In genomic region chr2:219206442-219207253, GRCh38 we compare ENCODE assay signal across 8 cellular contexts. TPM values are rescaled to one million over a fixed set of nuclear protein-coding genes. Genes with fewer than 3 reads are reported as not detected.
A peak's percentile ranks its signal among the peaks of the same experiment; 100 is the strongest.
DNase-seq lines count a peak whose midpoint lies in the region; ATAC-seq and TF ChIP-seq lines count a peak whose summit lies in the region.

Gene ZFAND2B (plus strand): TSS chr2:219206782. CDS start chr2:219206988, 206 bp downstream.

- in situ Hi-C loops in KBM-7 (cut with MboI; ENCODE audit: low pct_unique_long_range_greater_than_20kb, low sequenced_read_pairs): no loop called here

- H3F3A ChIP-seq in PC-9 (ENCODE audit: insufficient read depth, low read depth): peaks cover 14% of the 10 kb centered on the region; the same call in 1 of the 2 replicates

- TF ChIP-seq CTCF in PC-9 (conservative IDR thresholded peaks at IDR 0.05) (no peak), epithelial cell of proximal tubule (conservative IDR thresholded peaks at IDR 0.05; ENCODE audit: low read depth, low read length) (no peak)

- H3K9me3 ChIP-seq in PC-9 (ENCODE audit: insufficient read depth, low read depth) (no peaks in the 10 kb centered on the region), mucosa of stomach (ENCODE audit: control insufficient read depth, low read length) (no peaks in the 10 kb centered on the region)

- ATAC-seq in GM21723 (IDR thresholded peaks at IDR 0.05; ENCODE audit: unreplicated experiment): peak; percentile 97

- H3K36me3 ChIP-seq in PC-9 (ENCODE audit: low read depth) (no peaks in the 10 kb centered on the region), mucosa of stomach (ENCODE audit: control insufficient read depth, insufficient read depth, low read length) (peaks cover 6% of the 10 kb centered on the region)

- H3K4me3 ChIP-seq in PC-9 (peak within 1 kb of the TSS; percentile 78), epithelial cell of proximal tubule (ENCODE audit: low read depth, low read length) (peak within 1 kb of the TSS; percentile 82), mucosa of stomach (ENCODE audit: low read length) (peak within 1 kb of the TSS; percentile 52)

- DNase-seq in DMS53 treated with DMSO at 0.1 percent for 48 hours (lab: John Stamatoyannopoulos, UW; ENCODE audit: unreplicated experiment) (peak; percentile 75), KBM-7 (peak; percentile 92), PC-9 (peak; percentile 76 to 96), epithelial cell of proximal tubule (ENCODE audit: low read depth) (peak; percentile 27)
- DNase-seq in activated T-cell treated with anti-CD3 and anti-CD28 coated beads, Interleukin-2, amount 50 U/mL, for 1 hour: peak; percentile 97
- DNase-seq in stimulated activated CD8-positive, alpha-beta memory T cell treated with anti-CD3 and anti-CD28 coated beads, Interleukin-7, amount 100 ng/mL, for 1 hour (ENCODE audit: low read depth in 2 of 2): peak; percentile 91 to 92

- peak within 1 kb of the TSS; percentile 80 for H2AFZ ChIP-seq in PC-9

- peak within 1 kb of the TSS; percentile 100 for H3K4me2 ChIP-seq in PC-9

- H3K9ac ChIP-seq in mucosa of stomach (ENCODE audit: low read length): peak within 1 kb of the TSS; percentile 98

- peak within 1 kb of the TSS; percentile 40 for H3K27ac ChIP-seq in PC-9

- BruUV-seq in PC-9 (replicated peaks; lab: Mats Ljungman, UMichigan): no TSS peak

- H3K4me1 ChIP-seq in PC-9 (replicated peaks; ENCODE audit: insufficient read depth) (peaks cover 18% of the 10 kb centered on the region), mucosa of stomach (ENCODE audit: control insufficient read depth, insufficient read depth, low read length) (peaks cover 19% of the 10 kb centered on the region)

- H3K27me3 ChIP-seq in PC-9 (ENCODE audit: insufficient read depth, low read depth) (no peaks in the 10 kb centered on the region), mucosa of stomach (ENCODE audit: control insufficient read depth, insufficient read depth, low read length) (no peaks in the 10 kb centered on the region)

- POLR2A ChIA-PET in PC-9 (lab: Charles Lee; ENCODE audit: unreplicated experiment): interaction anchor here (0.5 to 0.8 kb wide), 8 partner anchors 11 to 437 kb away, joined by 3 to 14 read pairs (median 4); partner anchors contain the start of genes ATG9A and CNPPD1

- CTCF ChIA-PET in PC-9 (lab: Charles Lee): interaction anchor here (0.6 to 0.7 kb wide), 2 partner anchors 10 to 131 kb away, joined by 3 to 9 read pairs; no protein-coding TSS in a partner anchor

- intact Hi-C loops in PC-9 (cut with micrococcal nuclease; ENCODE audit: unreplicated experiment): loop anchor here (1.0 to 2.0 kb wide), 3 partner anchors 30 to 72 kb away; partner anchors contain the start of genes CNPPD1, DNAJB2 and NHEJ1

- H4K20me1 ChIP-seq in PC-9 (ENCODE audit: insufficient read depth): no peaks in the 10 kb centered on the region

- H3K79me2 ChIP-seq in PC-9 (ENCODE audit: low read depth): no peaks in the 10 kb centered on the region

- H3K9me2 ChIP-seq in PC-9 (ENCODE audit: insufficient read depth): no peaks in the 10 kb centered on the region

RNA-seq across cellular contexts. Expression of gene ZFAND2B, which starts in this region (rescaled TPM):
- total RNA-seq in PC-9 (2021) (24.6 and 39.4 TPM in 2 replicates), epithelial cell of proximal tubule (29.7 and 31.6 TPM in 2 replicates)

Comparison
In these comparisons a context has a peak if more than half of its experiments do, and no peak if none do; other contexts are left out.
1. Peak in every context shown above with its lines: DNase-seq, ATAC-seq, H3K4me3 ChIP-seq and H3K27ac ChIP-seq.
2. DNase-seq: peak in every context shown above with its lines; median percentile 97 in activated T-cell treated with anti-CD3 and anti-CD28 coated beads, Interleukin-2, amount 50 U/mL, for 1 hour; 92 in KBM-7; 92 in stimulated activated CD8-positive, alpha-beta memory T cell treated with anti-CD3 and anti-CD28 coated beads, Interleukin-7, amount 100 ng/mL, for 1 hour; 86 in PC-9; 75 in DMS53 treated with DMSO at 0.1 percent for 48 hours; 27 in epithelial cell of proximal tubule.